ENCODE assay signal across 13 cellular contexts in the genomic region with DNA sequence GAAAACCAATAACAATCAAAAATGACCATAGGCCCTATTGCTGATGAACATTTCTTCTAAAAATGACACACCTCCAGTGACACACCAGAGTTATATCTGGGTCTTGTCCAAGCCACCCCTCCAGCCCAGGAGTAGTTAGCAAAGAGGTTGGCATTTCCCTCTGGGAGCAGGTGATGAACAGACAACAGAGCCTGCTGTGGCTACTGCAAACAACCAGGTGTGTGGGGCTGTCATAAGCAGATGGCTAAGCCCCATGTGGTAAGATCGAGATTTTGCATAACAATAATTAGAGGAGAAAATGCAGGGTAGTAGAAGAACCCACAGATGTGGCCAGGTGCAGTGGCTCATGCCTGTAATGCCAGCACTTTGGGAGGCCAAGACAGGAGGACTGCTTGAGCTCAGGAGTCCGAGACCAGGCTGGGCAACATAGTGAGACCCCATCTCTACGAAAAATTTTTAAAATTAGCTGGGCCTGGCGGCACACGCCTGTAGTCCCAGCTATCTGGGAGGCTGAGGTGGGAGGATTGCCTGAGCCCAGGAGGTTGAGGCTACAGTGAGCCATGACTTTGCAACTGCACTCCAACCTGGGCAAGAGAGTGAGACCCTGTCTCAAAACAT. TPM values are rescaled to one million over a fixed set of nuclear protein-coding genes. Genes with fewer than 3 reads are reported as not detected.
DNase-seq lines count a peak whose midpoint lies in the region; FAIRE-seq and TF ChIP-seq lines count a peak whose summit lies in the region.
"Had no signal": no experiment of that assay in that cellular context is flagged by ENCODE, and none has a peak within 500 bp of the region (broad histone marks: within the 10 kb centered on the region; RNA-seq: fewer than 3 reads in every experiment).

No MANE protein-coding gene starts in this region.

- intact Hi-C loops in MCF 10A (cut with micrococcal nuclease) (no loop called here), breast epithelium (cut with DNase I; ENCODE audit: low total_unique reads) (no loop called here)

- FAIRE-seq in H1 (lab: Jason Lieb, UNC): no peak
- FAIRE-seq: islet of Langerhans had no signal

- peak overlapping the region in 1 of 2 experiments; percentile 18; a peak in 1 of 4 replicates for H3K4me2 ChIP-seq in H1 (ENCODE audit: insufficient read depth in 1 of 2, low read depth in 2 of 2, low read length in 2 of 2)

- H3K4me1 ChIP-seq in breast epithelium (peaks cover 0 to 7% of the 10 kb centered on the region in 2 donors), H1 (replicated peaks in 1 of 4; ENCODE audit: control insufficient read depth in 3 of 4, insufficient read depth in 4 of 4, low read length in 3 of 4) (peaks cover 0 to 9% (median 4%) of the 10 kb centered on the region in 4 experiments; a peak in 4 of 7 replicates)

- peaks cover 12% of the 10 kb centered on the region for H3K36me3 Mint-ChIP-seq in MCF 10A (ENCODE audit: insufficient read depth, unreplicated experiment)

- no peak for TF ChIP-seq CTCF in MCF 10A (IDR thresholded peaks at IDR 0.05; ENCODE audit: unreplicated experiment)
- TF ChIP-seq CTCF in breast epithelium (IDR thresholded peaks at IDR 0.05): no peak
- TF ChIP-seq CTCF in H1 (IDR thresholded peaks at IDR 0.05; ENCODE audit: control extremely low read depth in 1 of 3, insufficient read depth in 1 of 3, low read depth in 1 of 3, low read length in 3 of 3): no peak
- TF ChIP-seq CTCF in GM20000 (IDR thresholded peaks at IDR 0.05; ENCODE audit: extremely low read depth, missing control alignments): no peak

- H3K27ac Mint-ChIP-seq in MCF 10A (ENCODE audit: low read depth, unreplicated experiment): no peak overlapping the region

- no peak overlapping the region for H4K8ac ChIP-seq in H1 (ENCODE audit: extremely low read depth, insufficient read depth, low read length)

- H3K79me2 ChIP-seq in H1 (ENCODE audit: control insufficient read depth in 1 of 2, insufficient read depth in 2 of 2, low read length in 2 of 2): peaks cover 0 to 10% of the 10 kb centered on the region in 2 experiments; a peak in 2 of 4 replicates

- H2BK120ac ChIP-seq in H1 (replicated peaks; ENCODE audit: low read depth, low read length): no peak overlapping the region

- H3K27me3 Mint-ChIP-seq in MCF 10A (ENCODE audit: insufficient read depth, unreplicated experiment): no peaks in the 10 kb centered on the region

- CTCF ChIA-PET in MCF 10A (lab: Yijun Ruan, JAX) (interaction anchor here (0.6 to 1.4 kb wide), 4 partner anchors 15 to 82 kb away, joined by 3 to 9 read pairs (median 6); no protein-coding TSS in a partner anchor), H1 (lab: Charles Lee; ENCODE audit: partially characterized antibody) (interaction anchor here (1.0 to 9.3 kb wide), 7 partner anchors 7 to 89 kb away, joined by 3 to 82 read pairs (median 4); no protein-coding TSS in a partner anchor)

- peak; percentile 36 for DNase-seq in MCF 10A (ENCODE audit: unreplicated experiment)
- DNase-seq in breast epithelium (ENCODE audit: low spot score in 2 of 2): no peak
- peak; percentile 11 for DNase-seq in NCI-H510A (lab: John Stamatoyannopoulos, UW)
- DNase-seq in H1 (ENCODE audit: low read depth in 1 of 2, low spot score in 2 of 2): no peak
- DNase-seq in superior temporal gyrus (ENCODE audit: extremely low spot score): no peak
- DNase-seq in GM20000 (ENCODE audit: low spot score): no peak
- DNase-seq in NCI-H446 treated with DMSO at 0.1 percent for 48 hours (lab: John Stamatoyannopoulos, UW): no peak
- DNase-seq in DMS114 treated with DMSO at 0.1 percent for 48 hours (lab: John Stamatoyannopoulos, UW; ENCODE audit: unreplicated experiment): no peak
- DNase-seq: NCI-H524 treated with DMSO at 0.1 percent for 48 hours had no signal

- H3K9me3 ChIP-seq in breast epithelium (no peaks in the 10 kb centered on the region), H1 (ENCODE audit: insufficient read depth in 2 of 2, low read depth in 1 of 2, low read length in 1 of 2) (no peaks in the 10 kb centered on the region)
- H3K9me3 ChIP-seq: neutrophil had no signal

- H2BK5ac ChIP-seq in H1 (ENCODE audit: low read depth, low read length): no peak overlapping the region

- no peak overlapping the region for H2AK5ac ChIP-seq in H1 (ENCODE audit: low read depth, low read length)

- peaks cover 0 to 4% of the 10 kb centered on the region in 2 experiments for H4K20me1 ChIP-seq in H1 (replicated peaks in 1 of 2; ENCODE audit: control insufficient read depth in 1 of 2, insufficient read depth in 2 of 2, low read length in 2 of 2)

- BruUV-seq in MCF 10A (replicated peaks; lab: Mats Ljungman, UMichigan): no TSS peak

- H3K23me2 ChIP-seq in H1 (ENCODE audit: low read depth, low read length): peaks cover 6% of the 10 kb centered on the region

- H3K27me3 ChIP-seq in breast epithelium (no peaks in the 10 kb centered on the region), H1 (replicated peaks in 1 of 4; ENCODE audit: control insufficient read depth in 3 of 4, extremely low read depth in 1 of 4, insufficient read depth in 3 of 4, low read length in 3 of 4) (no peaks in the 10 kb centered on the region)
- H3K27me3 ChIP-seq: cardiac muscle cell, neutrophil had no signal

- no peak overlapping the region for H2BK20ac ChIP-seq in H1 (ENCODE audit: low read length)

- no peak overlapping the region for H2AFZ ChIP-seq in H1 (ENCODE audit: low read length)

- no peak overlapping the region for H3K14ac ChIP-seq in H1 (ENCODE audit: insufficient read length)

- H3K79me1 ChIP-seq in H1 (ENCODE audit: low read depth, low read length): peaks cover 7% of the 10 kb centered on the region

- H3K56ac ChIP-seq in H1 (replicated peaks; ENCODE audit: insufficient read length, low read depth, low read length): no peak overlapping the region

- no peak overlapping the region for H3K4ac ChIP-seq in H1 (replicated peaks; ENCODE audit: insufficient read length, low read depth, low read length)

- no peak overlapping the region for H4K91ac ChIP-seq in H1 (replicated peaks; ENCODE audit: insufficient read length, low read length)

- H3K18ac ChIP-seq in H1 (ENCODE audit: extremely low read depth, low read length): no peak overlapping the region

- 87% methylated on average over 5 of the region's 5 CpGs; no CpG with 5 or more reads in 1 of the 2 experiments for WGBS in H1 (ENCODE audit: extremely low coverage in 1 of 2, insufficient coverage in 1 of 2, insufficient read length in 1 of 2, insufficient replicate concordance in 2 of 2, low coverage in 1 of 2, low lambda C conversion rate in 2 of 2, missing lambda C conversion rate in 1 of 2), 2 experiments

- H3K27ac ChIP-seq in breast epithelium (no peak overlapping the region), H1 (ENCODE audit: low read depth, low read length) (0 out of 2 replicates have a peak overlapping the region, but pooled peaks have one; percentile 38)
- H3K27ac ChIP-seq: cardiac muscle cell, neutrophil had no signal

- no peak for TF ChIP-seq RAD21 in H1 (IDR thresholded peaks at IDR 0.05 in 1 of 2, conservative IDR thresholded peaks at IDR 0.05 in 1 of 2; ENCODE audit: low read depth in 2 of 2, low read length in 2 of 2)

- TF ChIP-seq EP300 in H1 (IDR thresholded peaks at IDR 0.05; ENCODE audit: borderline replicate concordance in 1 of 2, low read depth in 2 of 2, low read length in 2 of 2): peak in 1 of 2 experiments; percentile 59; a peak in 1 of 3 replicates

- H3K9me3 Mint-ChIP-seq in MCF 10A (ENCODE audit: unreplicated experiment): no peaks in the 10 kb centered on the region

- no peak overlapping the region for H3K4me3 ChIP-seq in breast epithelium
- no peak overlapping the region for H3K4me3 ChIP-seq in H1 (ENCODE audit: extremely low read depth in 1 of 4, insufficient read depth in 2 of 4, low read depth in 3 of 4, low read length in 4 of 4)
- H3K4me3 ChIP-seq: cardiac muscle cell had no signal

- no peak overlapping the region for H2BK12ac ChIP-seq in H1 (ENCODE audit: low read depth, low read length)

- H3K36me3 ChIP-seq in breast epithelium: no peaks in the 10 kb centered on the region
- H3K36me3 ChIP-seq in H1 (ENCODE audit: control insufficient read depth in 2 of 4, insufficient read depth in 4 of 4, low read length in 3 of 4): no peaks in the 10 kb centered on the region; a peak in 2 of 8 replicates

- H2BK15ac ChIP-seq in H1 (ENCODE audit: low read length): no peak overlapping the region

- no peak overlapping the region for H4K5ac ChIP-seq in H1 (ENCODE audit: insufficient read length, low read depth, low read length)

- no peak overlapping the region for H3K23ac ChIP-seq in H1 (ENCODE audit: insufficient read length)

- H3K4me1 Mint-ChIP-seq in MCF 10A (ENCODE audit: insufficient read depth, unreplicated experiment): peaks cover 16% of the 10 kb centered on the region

- H3K4me3 Mint-ChIP-seq in MCF 10A (ENCODE audit: unreplicated experiment): no peak overlapping the region

- H3K9ac ChIP-seq in H1 (replicated peaks in 1 of 4; ENCODE audit: extremely low read depth in 1 of 4, low read depth in 3 of 4, low read length in 3 of 4): no peak overlapping the region

- POLR2A ChIA-PET in MCF 10A (lab: Yijun Ruan, JAX) (interaction anchor here (1.9 kb wide), 1 partner anchor 26 kb away, joined by 4 read pairs; a partner anchor contains a TSS), H1 (lab: Charles Lee; ENCODE audit: partially characterized antibody) (interaction anchor here (1.1 to 1.7 kb wide), 4 partner anchors 10 to 44 kb away, joined by 3 to 7 read pairs (median 4); a partner anchor contains a TSS)

- TF ChIP-seq POLR2A in breast epithelium (IDR thresholded peaks at IDR 0.05): no peak
- TF ChIP-seq POLR2A in H1 (IDR thresholded peaks at IDR 0.05; ENCODE audit: control extremely low read depth in 1 of 2, low read depth in 2 of 2, low read length in 2 of 2): no peak

RNA-seq across cellular contexts. Expression of a gene that starts 5.0 kb away (rescaled TPM):
- total RNA-seq in MCF 10A (2022): 18.0 and 20.6 TPM in 2 replicates
- total RNA-seq in breast epithelium: 10 to 100 TPM; 21.0 to 30.6 (median 29.0) TPM
- total RNA-seq in H1 (2021; fragmentation: NEBNext Ultra II Directional; extraction: Animal tissue kit (Norgen Biotek cat#: 25700)): 42.5 and 48.5 TPM in 2 replicates
- polyA plus RNA-seq in H1 (2011; rRNA removed): 44.4 and 57.9 TPM in 2 replicates
- 67.6 TPM for polyA plus RNA-seq in H1 (2011; cell fraction: cytosol; rRNA removed)
- 57.1 TPM for polyA plus RNA-seq in H1 (2011; cell fraction: nucleus; rRNA removed)
- 42.3 to 62.5 TPM (median 56.6 TPM) in 4 replicates for polyA plus RNA-seq in H1 (2012, experiment 1 of 2)
- 33.9 TPM for polyA plus RNA-seq in H1 (2012, experiment 2 of 2)
- 25.9 TPM for polyA plus RNA-seq in H1 (2013, experiment 1 of 2)
- polyA plus RNA-seq in H1 (2013, experiment 2 of 2): 24.4 TPM
- polyA minus RNA-seq in H1 (2011; rRNA and poly(A)+ RNA removed): 37.1 and 50.1 TPM in 2 replicates
- polyA minus RNA-seq in H1 (2011; cell fraction: cytosol; rRNA and poly(A)+ RNA removed): 37.6 TPM
- 43.9 TPM for polyA minus RNA-seq in H1 (2011; cell fraction: nucleus; rRNA and poly(A)+ RNA removed)

RNA-seq across cellular contexts. Expression of a gene that starts 5.3 kb away (rescaled TPM):
- 0.74 TPM in 1 of 2 replicates, not detected in the other for total RNA-seq in MCF 10A (2022)
- total RNA-seq in breast epithelium: 10 to 100 TPM in 1 of 3 donors, 1 to 10 TPM in 2; 4.5 to 12.5 (median 6.9) TPM
- total RNA-seq in H1 (2021; fragmentation: NEBNext Ultra II Directional; extraction: Animal tissue kit (Norgen Biotek cat#: 25700)): 7.5 and 9.2 TPM in 2 replicates
- polyA plus RNA-seq in H1 (2011; rRNA removed): 27.1 and 31.3 TPM in 2 replicates
- 28.1 TPM for polyA plus RNA-seq in H1 (2011; cell fraction: cytosol; rRNA removed)
- polyA plus RNA-seq in H1 (2011; cell fraction: nucleus; rRNA removed): 20.9 TPM
- polyA plus RNA-seq in H1 (2012, experiment 1 of 2): 20.5 to 24.4 TPM (median 22.4 TPM) in 4 replicates
- 41.5 TPM for polyA plus RNA-seq in H1 (2012, experiment 2 of 2)
- 7.1 TPM for polyA plus RNA-seq in H1 (2013, experiment 1 of 2)
- 7.6 TPM for polyA plus RNA-seq in H1 (2013, experiment 2 of 2)
- polyA minus RNA-seq in H1 (2011; rRNA and poly(A)+ RNA removed): 11.0 and 16.5 TPM in 2 replicates
- polyA minus RNA-seq in H1 (2011; cell fraction: cytosol; rRNA and poly(A)+ RNA removed): 2.3 TPM
- polyA minus RNA-seq in H1 (2011; cell fraction: nucleus; rRNA and poly(A)+ RNA removed): 5.3 TPM

RNA-seq across cellular contexts. Expression of a gene that starts 25.7 kb away (rescaled TPM):
- total RNA-seq in MCF 10A (2022) (21.0 and 26.5 TPM in 2 replicates), breast epithelium (10 to 100 TPM; 14.9 to 17.4 (median 16.1) TPM)
- 39.9 and 42.9 TPM in 2 replicates for total RNA-seq in H1 (2021; fragmentation: NEBNext Ultra II Directional; extraction: Animal tissue kit (Norgen Biotek cat#: 25700))
- polyA plus RNA-seq in H1 (2011; rRNA removed): 10.5 and 16.0 TPM in 2 replicates
- 12.3 TPM for polyA plus RNA-seq in H1 (2011; cell fraction: cytosol; rRNA removed)
- polyA plus RNA-seq in H1 (2011; cell fraction: nucleus; rRNA removed): 10.5 TPM
- 10.0 to 13.4 TPM (median 10.7 TPM) in 4 replicates for polyA plus RNA-seq in H1 (2012, experiment 1 of 2)
- polyA plus RNA-seq in H1 (2012, experiment 2 of 2): 10.2 TPM
- polyA plus RNA-seq in H1 (2013, experiment 1 of 2): 10.4 TPM
- polyA plus RNA-seq in H1 (2013, experiment 2 of 2): 10.1 TPM
- polyA minus RNA-seq in H1 (2011; rRNA and poly(A)+ RNA removed): 26.8 and 27.9 TPM in 2 replicates
- polyA minus RNA-seq in H1 (2011; cell fraction: cytosol; rRNA and poly(A)+ RNA removed): 15.3 TPM
- polyA minus RNA-seq in H1 (2011; cell fraction: nucleus; rRNA and poly(A)+ RNA removed): 9.8 TPM

RNA-seq across cellular contexts. Expression of a gene that starts 26.1 kb away (rescaled TPM):
- total RNA-seq in MCF 10A (2022) (13.2 and 18.4 TPM in 2 replicates), breast epithelium (10 to 100 TPM; 14.2 to 18.0 (median 14.8) TPM)
- 13.6 and 14.7 TPM in 2 replicates for total RNA-seq in H1 (2021; fragmentation: NEBNext Ultra II Directional; extraction: Animal tissue kit (Norgen Biotek cat#: 25700))
- polyA plus RNA-seq in H1 (2011; rRNA removed): 32.4 and 35.9 TPM in 2 replicates
- polyA plus RNA-seq in H1 (2011; cell fraction: cytosol; rRNA removed): 22.3 TPM
- 19.5 TPM for polyA plus RNA-seq in H1 (2011; cell fraction: nucleus; rRNA removed)
- 11.7 to 16.0 TPM (median 13.6 TPM) in 4 replicates for polyA plus RNA-seq in H1 (2012, experiment 1 of 2)
- polyA plus RNA-seq in H1 (2012, experiment 2 of 2): 18.5 TPM
- polyA plus RNA-seq in H1 (2013, experiment 1 of 2): 17.0 TPM
- polyA plus RNA-seq in H1 (2013, experiment 2 of 2): 17.1 TPM
- 10.6 and 11.2 TPM in 2 replicates for polyA minus RNA-seq in H1 (2011; rRNA and poly(A)+ RNA removed)
- 4.4 TPM for polyA minus RNA-seq in H1 (2011; cell fraction: cytosol; rRNA and poly(A)+ RNA removed)
- 11.5 TPM for polyA minus RNA-seq in H1 (2011; cell fraction: nucleus; rRNA and poly(A)+ RNA removed)

RNA-seq across cellular contexts. Expression of a gene that starts 37.3 kb away (rescaled TPM):
- total RNA-seq in MCF 10A (2022) (0.81 and 1.1 TPM in 2 replicates), breast epithelium (under 1 TPM; 0.59 to 0.98 (median 0.64) TPM)
- not detected in 2 replicates for total RNA-seq in H1 (2021; fragmentation: NEBNext Ultra II Directional; extraction: Animal tissue kit (Norgen Biotek cat#: 25700))
- 0.05 and 0.16 TPM in 2 replicates for polyA plus RNA-seq in H1 (2011; rRNA removed)
- not detected for polyA plus RNA-seq in H1 (2011; cell fraction: cytosol; rRNA removed)
- 0.10 TPM for polyA plus RNA-seq in H1 (2011; cell fraction: nucleus; rRNA removed)
- 0.25 to 0.71 TPM (median 0.55 TPM) in 4 replicates for polyA plus RNA-seq in H1 (2012, experiment 1 of 2)
- polyA plus RNA-seq in H1 (2012, experiment 2 of 2): 0.16 TPM
- 0.28 TPM for polyA plus RNA-seq in H1 (2013, experiment 1 of 2)
- polyA plus RNA-seq in H1 (2013, experiment 2 of 2): 0.20 TPM
- not detected in 2 replicates for polyA minus RNA-seq in H1 (2011; rRNA and poly(A)+ RNA removed)
- not detected for polyA minus RNA-seq in H1 (2011; cell fraction: cytosol; rRNA and poly(A)+ RNA removed)
- polyA minus RNA-seq in H1 (2011; cell fraction: nucleus; rRNA and poly(A)+ RNA removed): 0.30 TPM
- total RNA-seq: cardiac muscle cell, HT1080 had no signal

Comparison
In these comparisons a context has a peak if more than half of its experiments do, and no peak if none do; other contexts are left out.
1. DNase-seq: peak in MCF 10A (single experiment) and NCI-H510A (single experiment); none in breast epithelium (0 of 2), H1 (0 of 2), superior temporal gyrus (single experiment), GM20000 (single experiment), NCI-H446 treated with DMSO at 0.1 percent for 48 hours (single experiment) and DMS114 treated with DMSO at 0.1 percent for 48 hours (single experiment).